Comparison of ENCODE assay signal across 1 cellular context in genomic region chr1:162279099-162279498, GRCh38.
TF ChIP-seq lines count a peak whose summit lies in the region.

No MANE protein-coding gene starts in this region.

TF ChIP-seq in WTC11, 78 proteins besides CTCF, POLR2A, EP300 and RAD21 (continued from another document):
- TF ChIP-seq, protein P1, sequence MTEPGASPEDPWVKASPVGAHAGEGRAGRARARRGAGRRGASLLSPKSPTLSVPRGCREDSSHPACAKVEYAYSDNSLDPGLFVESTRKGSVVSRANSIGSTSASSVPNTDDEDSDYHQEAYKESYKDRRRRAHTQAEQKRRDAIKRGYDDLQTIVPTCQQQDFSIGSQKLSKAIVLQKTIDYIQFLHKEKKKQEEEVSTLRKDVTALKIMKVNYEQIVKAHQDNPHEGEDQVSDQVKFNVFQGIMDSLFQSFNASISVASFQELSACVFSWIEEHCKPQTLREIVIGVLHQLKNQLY (CRISPR knock-in tag; IDR thresholded peaks at IDR 0.05): no peak
- TF ChIP-seq ESRRA (CRISPR knock-in tag; IDR thresholded peaks at IDR 0.05; ENCODE audit: borderline replicate concordance) (no peak), RORB (CRISPR knock-in tag; IDR thresholded peaks at IDR 0.05) (no peak), OVOL2 (CRISPR knock-in tag; IDR thresholded peaks at IDR 0.05; ENCODE audit: borderline replicate concordance) (no peak), ZNF396 (CRISPR knock-in tag; IDR thresholded peaks at IDR 0.05; ENCODE audit: borderline replicate concordance) (no peak), ZNF232 (CRISPR knock-in tag; IDR thresholded peaks at IDR 0.05) (no peak)
- TF ChIP-seq, protein P2, sequence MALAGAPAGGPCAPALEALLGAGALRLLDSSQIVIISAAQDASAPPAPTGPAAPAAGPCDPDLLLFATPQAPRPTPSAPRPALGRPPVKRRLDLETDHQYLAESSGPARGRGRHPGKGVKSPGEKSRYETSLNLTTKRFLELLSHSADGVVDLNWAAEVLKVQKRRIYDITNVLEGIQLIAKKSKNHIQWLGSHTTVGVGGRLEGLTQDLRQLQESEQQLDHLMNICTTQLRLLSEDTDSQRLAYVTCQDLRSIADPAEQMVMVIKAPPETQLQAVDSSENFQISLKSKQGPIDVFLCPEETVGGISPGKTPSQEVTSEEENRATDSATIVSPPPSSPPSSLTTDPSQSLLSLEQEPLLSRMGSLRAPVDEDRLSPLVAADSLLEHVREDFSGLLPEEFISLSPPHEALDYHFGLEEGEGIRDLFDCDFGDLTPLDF (CRISPR knock-in tag; IDR thresholded peaks at IDR 0.05): no peak
- TF ChIP-seq, protein P3, sequence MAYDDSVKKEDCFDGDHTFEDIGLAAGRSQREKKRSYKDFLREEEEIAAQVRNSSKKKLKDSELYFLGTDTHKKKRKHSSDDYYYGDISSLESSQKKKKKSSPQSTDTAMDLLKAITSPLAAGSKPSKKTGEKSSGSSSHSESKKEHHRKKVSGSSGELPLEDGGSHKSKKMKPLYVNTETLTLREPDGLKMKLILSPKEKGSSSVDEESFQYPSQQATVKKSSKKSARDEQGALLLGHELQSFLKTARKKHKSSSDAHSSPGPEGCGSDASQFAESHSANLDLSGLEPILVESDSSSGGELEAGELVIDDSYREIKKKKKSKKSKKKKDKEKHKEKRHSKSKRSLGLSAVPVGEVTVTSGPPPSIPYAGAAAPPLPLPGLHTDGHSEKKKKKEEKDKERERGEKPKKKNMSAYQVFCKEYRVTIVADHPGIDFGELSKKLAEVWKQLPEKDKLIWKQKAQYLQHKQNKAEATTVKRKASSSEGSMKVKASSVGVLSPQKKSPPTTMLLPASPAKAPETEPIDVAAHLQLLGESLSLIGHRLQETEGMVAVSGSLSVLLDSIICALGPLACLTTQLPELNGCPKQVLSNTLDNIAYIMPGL (CRISPR knock-in tag; IDR thresholded peaks at IDR 0.05): no peak
- TF ChIP-seq, protein P4, sequence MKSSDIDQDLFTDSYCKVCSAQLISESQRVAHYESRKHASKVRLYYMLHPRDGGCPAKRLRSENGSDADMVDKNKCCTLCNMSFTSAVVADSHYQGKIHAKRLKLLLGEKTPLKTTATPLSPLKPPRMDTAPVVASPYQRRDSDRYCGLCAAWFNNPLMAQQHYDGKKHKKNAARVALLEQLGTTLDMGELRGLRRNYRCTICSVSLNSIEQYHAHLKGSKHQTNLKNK (CRISPR knock-in tag; IDR thresholded peaks at IDR 0.05): no peak
